Comparison of ENCODE assay signal across 21 cellular contexts in the genomic region with DNA sequence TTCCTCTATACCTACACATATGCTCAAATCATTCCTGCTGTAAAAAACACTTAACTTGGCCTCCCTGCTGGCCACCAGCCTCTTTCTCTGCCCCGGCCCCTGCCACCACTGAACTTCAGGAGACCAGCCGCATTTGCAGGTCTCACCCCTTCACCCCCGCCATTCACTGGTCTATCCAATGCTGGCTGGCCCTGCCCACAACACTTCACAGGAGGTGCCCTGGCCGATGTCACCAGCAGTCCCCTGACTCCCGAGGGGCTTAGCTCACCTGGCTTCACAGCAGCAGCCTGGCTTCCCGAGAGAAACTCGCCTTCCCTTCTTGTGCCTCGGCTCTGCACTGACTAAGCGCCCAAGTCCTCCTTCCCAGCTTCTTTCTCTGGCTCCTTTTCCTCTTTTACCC.
"Had no signal": no experiment of that assay in that cellular context is flagged by ENCODE, and none has a peak within 500 bp of the region (broad histone marks: within the 10 kb centered on the region; RNA-seq: fewer than 3 reads in every experiment).

No MANE protein-coding gene starts in this region.

- ATAC-seq: effector memory CD8-positive, alpha-beta T cell; gastrocnemius medialis; heart right ventricle; left cardiac atrium; left lung; left ventricle myocardium superior; lower lobe of right lung; mucosa of descending colon had no signal

- H3K4me1 ChIP-seq: esophagus squamous epithelium, gastrocnemius medialis, left lung, lower lobe of right lung had no signal

- H3K36me3 Mint-ChIP-seq: mesothelial cell of epicardium had no signal

- H3K36me3 ChIP-seq: esophagus squamous epithelium, gastrocnemius medialis, heart right ventricle, left lung, lower lobe of right lung had no signal

- H3K27ac Mint-ChIP-seq: effector memory CD8-positive, alpha-beta T cell; mesothelial cell of epicardium had no signal

- DNase-seq: dermis blood vessel endothelial cell; dorsolateral prefrontal cortex; effector CD8-positive, alpha-beta T cell; effector memory CD8-positive, alpha-beta T cell; esophagus squamous epithelium; foreskin fibroblast; foreskin melanocyte; gastrocnemius medialis; glutamatergic neuron; head of caudate nucleus; heart right ventricle; hippocampal formation; left cardiac atrium; left lung; left ventricle myocardium superior; lower lobe of right lung; mesenchymal stem cell; mucosa of descending colon; naive B cell had no signal

- H3K4me3 ChIP-seq: coronary artery, dorsolateral prefrontal cortex, esophagus squamous epithelium, gastrocnemius medialis, heart right ventricle, left lung, lower lobe of right lung, mucosa of descending colon had no signal

- H3K9me3 ChIP-seq: esophagus squamous epithelium, gastrocnemius medialis, heart right ventricle, left lung, lower lobe of right lung, mucosa of descending colon had no signal

- H3K9me3 Mint-ChIP-seq: effector memory CD8-positive, alpha-beta T cell; mesothelial cell of epicardium; naive B cell had no signal

- H3K27ac ChIP-seq: coronary artery, esophagus squamous epithelium, gastrocnemius medialis, heart right ventricle, left lung, lower lobe of right lung had no signal

- H3K27me3 ChIP-seq: dorsolateral prefrontal cortex, esophagus squamous epithelium, gastrocnemius medialis, left lung had no signal

- H3K4me3 Mint-ChIP-seq: effector memory CD8-positive, alpha-beta T cell; mesothelial cell of epicardium had no signal

- H3K4me1 Mint-ChIP-seq: mesothelial cell of epicardium, naive B cell had no signal
